11 cellular contexts compared by ENCODE assay signal in genomic region chr6:158003910-158004695, GRCh38. TPM values are rescaled to one million over a fixed set of nuclear protein-coding genes. Genes with fewer than 3 reads are reported as not detected.
DNase-seq lines count a peak whose midpoint lies in the region; ATAC-seq, FAIRE-seq and TF ChIP-seq lines count a peak whose summit lies in the region.
"Had no signal": no experiment of that assay in that cellular context is flagged by ENCODE, and none has a peak within 500 bp of the region (broad histone marks: within the 10 kb centered on the region; RNA-seq: fewer than 3 reads in every experiment).

No MANE protein-coding gene starts in this region.

- H3K9me3 ChIP-seq in astrocyte (ENCODE audit: insufficient read depth, low read depth, low read length): no peaks in the 10 kb centered on the region
- no peaks in the 10 kb centered on the region for H3K9me3 ChIP-seq in liver (ENCODE audit: control insufficient read depth in 4 of 4, low read length in 3 of 4)
- H3K9me3 ChIP-seq in stomach: no peaks in the 10 kb centered on the region

- H3K4me1 ChIP-seq in astrocyte (ENCODE audit: insufficient read depth, low read length) (peaks cover 55% of the 10 kb centered on the region), liver (ENCODE audit: control insufficient read depth in 4 of 4, insufficient read depth in 4 of 4, low read length in 3 of 4) (peaks cover 0 to 16% (median 5%) of the 10 kb centered on the region in 4 donors), stomach (peaks cover 32 to 65% (median 45%) of the 10 kb centered on the region in 4 donors)

- H2AFZ ChIP-seq in astrocyte (ENCODE audit: low read depth, low read length): no peak overlapping the region

- no peak for TF ChIP-seq CTCF in astrocyte (IDR thresholded peaks at IDR 0.05; ENCODE audit: insufficient read depth, low read depth, low read length)
- no peak for TF ChIP-seq CTCF in liver (IDR thresholded peaks at IDR 0.05; ENCODE audit: low read depth, low read length, missing input control)
- TF ChIP-seq CTCF in stomach (IDR thresholded peaks at IDR 0.05): no peak

- no peaks in the 10 kb centered on the region for H3K27me3 Mint-ChIP-seq in astrocyte (ENCODE audit: low read depth, unreplicated experiment)

- H3K36me3 ChIP-seq in astrocyte (ENCODE audit: insufficient read depth, low read length): peaks cover 12% of the 10 kb centered on the region
- H3K36me3 ChIP-seq in liver (ENCODE audit: control insufficient read depth in 4 of 4, insufficient read depth in 3 of 4, low read depth in 1 of 4, low read length in 3 of 4): no peaks in the 10 kb centered on the region
- no peaks in the 10 kb centered on the region for H3K36me3 ChIP-seq in stomach

- peaks cover 32% of the 10 kb centered on the region for H3K36me3 Mint-ChIP-seq in astrocyte (ENCODE audit: low read depth, unreplicated experiment)

- WGBS in liver: 81% methylated on average over 10 of the region's 10 CpGs
- whole genome bisulfite sequencing in stomach, 5 donors: 61 to 71% (median 70%) methylated on average over 10 of the region's 10 CpGs

- no peak for TF ChIP-seq POLR2A in stomach (IDR thresholded peaks at IDR 0.05)

- peak overlapping the region; percentile 66 for H3K4me2 ChIP-seq in astrocyte (ENCODE audit: low read length)

- TF ChIP-seq RAD21 in Ishikawa (IDR thresholded peaks at IDR 0.05; ENCODE audit: low read depth) (no peak), liver (IDR thresholded peaks at IDR 0.05) (no peak)

- H3K79me2 ChIP-seq in astrocyte (ENCODE audit: insufficient read depth, low read length): peaks cover 92% of the 10 kb centered on the region

- TF ChIP-seq EP300 in Ishikawa (IDR thresholded peaks at IDR 0.05; ENCODE audit: borderline replicate concordance) (no peak), stomach (IDR thresholded peaks at IDR 0.05) (no peak)

- H3K27ac Mint-ChIP-seq in astrocyte (ENCODE audit: unreplicated experiment): peak overlapping the region; percentile 99

- H3K9me3 Mint-ChIP-seq in astrocyte (ENCODE audit: unreplicated experiment): peaks cover 2% of the 10 kb centered on the region

- peaks cover 43% of the 10 kb centered on the region for H4K20me1 ChIP-seq in astrocyte (ENCODE audit: insufficient read depth, low read length)

- H3K4me3 Mint-ChIP-seq in astrocyte (ENCODE audit: unreplicated experiment): peak overlapping the region; percentile 35

- H3K9ac ChIP-seq in astrocyte (ENCODE audit: low read length) (peak overlapping the region; percentile 83), liver (ENCODE audit: low read depth in 1 of 2, low read length in 2 of 2) (no peak overlapping the region)

- ATAC-seq in HG03432 (IDR thresholded peaks at IDR 0.05; ENCODE audit: unreplicated experiment) (no peak), GM18873 (IDR thresholded peaks at IDR 0.05; ENCODE audit: low FRiP score, unreplicated experiment) (no peak)

- DNase-seq in astrocyte (ENCODE audit: low read depth): no peak
- no peak for DNase-seq in stomach
- DNase-seq in iPS-NIHi7 (ENCODE audit: extremely low spot score): no peak
- DNase-seq in stimulated activated CD4-positive, alpha-beta T cell treated with anti-CD3 and anti-CD28 coated beads, Interleukin-12 subunit alpha, Interleukin-12 subunit beta, amount 100 ng/mL, for 4 hours: no peak
- DNase-seq: NCI-H2227 treated with DMSO at 0.1 percent for 48 hours; stimulated activated CD4-positive, alpha-beta T cell treated with anti-CD3 and anti-CD28 coated beads, Interleukin-1b, Interleukin-23, amount 100 ng/mL, for 48 hours had no signal

- peaks cover 45% of the 10 kb centered on the region for H3K4me1 Mint-ChIP-seq in astrocyte (ENCODE audit: low read depth, unreplicated experiment)

- intact Hi-C loops in stomach (cut with DNase I; ENCODE audit: low total_unique reads): no loop called here

- H3K27ac ChIP-seq in astrocyte (ENCODE audit: low read depth, low read length) (peak overlapping the region; percentile 97), liver (ENCODE audit: low read depth in 1 of 2, low read length in 2 of 2) (peak overlapping the region; percentile 36 to 55), stomach (peak overlapping the region; percentile 68 to 79 (median 71))

- FAIRE-seq in astrocyte (lab: Jason Lieb, UNC): no peak
- FAIRE-seq: G401.6 had no signal

- H3K27me3 ChIP-seq in astrocyte (ENCODE audit: insufficient read depth, low read length) (no peaks in the 10 kb centered on the region), liver (ENCODE audit: control insufficient read depth in 4 of 4, insufficient read depth in 4 of 4, low read length in 3 of 4) (no peaks in the 10 kb centered on the region), stomach (no peaks in the 10 kb centered on the region)

- H3K4me3 ChIP-seq in astrocyte (ENCODE audit: insufficient read depth, low read depth, low read length): no peak overlapping the region
- no peak overlapping the region for H3K4me3 ChIP-seq in liver (ENCODE audit: low read depth in 1 of 3, low read length in 3 of 3)
- H3K4me3 ChIP-seq in stomach: no peak overlapping the region

TF ChIP-seq in Ishikawa, 13 proteins besides CTCF, POLR2A, EP300 and RAD21:
- TF ChIP-seq FOXM1 (IDR thresholded peaks at IDR 0.05; ENCODE audit: borderline replicate concordance, low read depth): no peak
- TF ChIP-seq TEAD4 (IDR thresholded peaks at IDR 0.05): 0 out of 2 replicates have a peak, but pooled peaks have one; percentile 51
- TF ChIP-seq YY1 (IDR thresholded peaks at IDR 0.05; ENCODE audit: low read depth): peak; percentile 76
- TF ChIP-seq TAF1 (IDR thresholded peaks at IDR 0.05; ENCODE audit: low read depth): no peak
- TF ChIP-seq ZBTB7A (IDR thresholded peaks at IDR 0.05; ENCODE audit: low read depth): no peak
- TF ChIP-seq CREB1 (IDR thresholded peaks at IDR 0.05; ENCODE audit: low read depth): no peak

TF ChIP-seq in liver, 16 proteins besides CTCF, POLR2A, EP300 and RAD21:
- TF ChIP-seq SP1 (IDR thresholded peaks at IDR 0.05): no peak
- TF ChIP-seq GABPA (IDR thresholded peaks at IDR 0.05 in 1 of 2, conservative IDR thresholded peaks at IDR 0.05 in 1 of 2): no peak
- no peak for TF ChIP-seq HNF4A (conservative IDR thresholded peaks at IDR 0.05)
- no peak for TF ChIP-seq ZBTB33 (IDR thresholded peaks at IDR 0.05)
- TF ChIP-seq EGR1 (IDR thresholded peaks at IDR 0.05; ENCODE audit: low read depth in 2 of 2): no peak
- TF ChIP-seq HNF4G (IDR thresholded peaks at IDR 0.05): no peak
- no peak for TF ChIP-seq JUND (IDR thresholded peaks at IDR 0.05)
- no peak for TF ChIP-seq TAF1 (conservative IDR thresholded peaks at IDR 0.05)
- no peak for TF ChIP-seq REST (IDR thresholded peaks at IDR 0.05)
- no peak for TF ChIP-seq NR2F2 (IDR thresholded peaks at IDR 0.05)
- no peak for TF ChIP-seq MAX (IDR thresholded peaks at IDR 0.05)
- TF ChIP-seq ATF3 (IDR thresholded peaks at IDR 0.05): no peak
- no peak for TF ChIP-seq FOXA2 (IDR thresholded peaks at IDR 0.05)
- no peak for TF ChIP-seq YY1 (IDR thresholded peaks at IDR 0.05)
- no peak for TF ChIP-seq FOXA1 (IDR thresholded peaks at IDR 0.05)
- no peak for TF ChIP-seq RXRA (IDR thresholded peaks at IDR 0.05)

RNA-seq across cellular contexts. Expression of gene SYNJ2, which starts 22.4 kb away (rescaled TPM):
- total RNA-seq in astrocyte: 28.4 and 31.8 TPM in 2 replicates
- 1 to 10 TPM; 3.5 to 8.9 TPM for total RNA-seq in liver
- polyA plus RNA-seq in liver: 1 to 10 TPM; 2.4 to 3.0 TPM
- 10 to 100 TPM; 11.7 to 41.4 (median 25.4) TPM for total RNA-seq in stomach
- polyA plus RNA-seq in stomach: 1 to 10 TPM; 4.7 to 6.3 (median 6.0) TPM

Comparison
In these comparisons a context has a peak if more than half of its experiments do, and no peak if none do; other contexts are left out.
1. H3K27ac ChIP-seq: peak in every context shown above with its lines; median percentile 97 in astrocyte; 71 in stomach; 46 in liver.